In genomic region chr15:58053236-58054153, GRCh38 we compare ENCODE assay signal across 19 cellular contexts. TPM values are rescaled to one million over a fixed set of nuclear protein-coding genes. Genes with fewer than 3 reads are reported as not detected.
"Had no signal": no experiment of that assay in that cellular context is flagged by ENCODE, and none has a peak within 500 bp of the region (broad histone marks: within the 10 kb centered on the region; RNA-seq: fewer than 3 reads in every experiment).

No MANE protein-coding gene starts in this region.

- H3K9me3 ChIP-seq: gastroesophageal sphincter, heart left ventricle, tibial nerve, uterus had no signal

- H3K4me1 Mint-ChIP-seq: activated CD4-positive, alpha-beta memory T cell treated with anti-CD3 and anti-CD28 coated beads, Interleukin-2, amount 10 ng/mL, durations not matched to agents 7 days and 5 days; activated CD8-positive, alpha-beta memory T cell treated with anti-CD3 and anti-CD28 coated beads, Interleukin-2, amount 10 ng/mL, durations not matched to agents 7 days and 5 days had no signal

- H3K4me3 Mint-ChIP-seq: activated B cell treated with CpG ODN at 0.5 μM for 24 hours; activated CD4-positive, alpha-beta memory T cell treated with anti-CD3 and anti-CD28 coated beads, Interleukin-2, amount 10 ng/mL, durations not matched to agents 7 days and 5 days; activated CD8-positive, alpha-beta memory T cell treated with anti-CD3 and anti-CD28 coated beads, Interleukin-2, amount 10 ng/mL, durations not matched to agents 7 days and 5 days; activated naive CD8-positive, alpha-beta T cell; dendritic cell treated with granulocyte-macrophage colony-stimulating factor and Interleukin-4, amounts not matched to agents 40 ng/mL and 50 ng/mL, for 4 days; mesothelial cell of epicardium; natural killer cell treated with Interleukin-12 subunit alpha and Interleukin-12 subunit beta and Interleukin-15 and Interleukin-18, amount 100 ng/mL, for 72 hours; stimulated activated naive CD8-positive, alpha-beta T cell treated with anti-CD3 and anti-CD28 coated beads, Interleukin-15, Interleukin-2, amounts not matched to agents 100 ng/mL and 50 ng/mL, for 24 hours; T-helper 2 cell treated with Interferon-gamma antibody and Interleukin-4, amounts not matched to agents 5 μg/mL and 100 μg/mL, for 36 hours had no signal

- H3K9me3 Mint-ChIP-seq: activated B cell treated with CpG ODN at 0.5 μM for 24 hours; activated CD4-positive, alpha-beta memory T cell treated with anti-CD3 and anti-CD28 coated beads, Interleukin-2, amount 10 ng/mL, durations not matched to agents 7 days and 5 days; dendritic cell treated with granulocyte-macrophage colony-stimulating factor and Interleukin-4, amounts not matched to agents 40 ng/mL and 50 ng/mL, for 4 days; mesothelial cell of epicardium; natural killer cell treated with Interleukin-12 subunit alpha and Interleukin-12 subunit beta and Interleukin-15 and Interleukin-18, amount 100 ng/mL, for 72 hours; stimulated activated naive CD8-positive, alpha-beta T cell treated with anti-CD3 and anti-CD28 coated beads, Interleukin-15, Interleukin-2, amounts not matched to agents 100 ng/mL and 50 ng/mL, for 24 hours; T-helper 2 cell treated with Interferon-gamma antibody and Interleukin-4, amounts not matched to agents 5 μg/mL and 100 μg/mL, for 36 hours had no signal

- H3K4me1 ChIP-seq: gastroesophageal sphincter, tibial nerve, uterus had no signal

- H3K4me3 ChIP-seq: gastroesophageal sphincter, heart left ventricle, skin epidermis, tibial nerve, uterus had no signal

- H3K36me3 Mint-ChIP-seq: activated CD8-positive, alpha-beta memory T cell treated with anti-CD3 and anti-CD28 coated beads, Interleukin-2, amount 10 ng/mL, durations not matched to agents 7 days and 5 days; activated naive CD8-positive, alpha-beta T cell; mesothelial cell of epicardium; natural killer cell treated with Interleukin-12 subunit alpha and Interleukin-12 subunit beta and Interleukin-15 and Interleukin-18, amount 100 ng/mL, for 72 hours had no signal

- H3K27me3 ChIP-seq: gastroesophageal sphincter, uterus had no signal

- DNase-seq: activated B cell treated with CpG ODN at 0.5 μM for 24 hours; activated CD4-positive, alpha-beta memory T cell treated with anti-CD3 and anti-CD28 coated beads, Interleukin-2, amount 10 ng/mL, durations not matched to agents 7 days and 5 days; activated CD4-positive, alpha-beta T cell treated with anti-CD3 and anti-CD28 coated beads for 4 hours; activated CD8-positive, alpha-beta memory T cell treated with anti-CD3 and anti-CD28 coated beads, Interleukin-2, amount 10 ng/mL, durations not matched to agents 7 days and 5 days; effector CD8-positive, alpha-beta T cell; heart left ventricle; occipital lobe; posterior cingulate gyrus; uterus had no signal

- H3K27ac Mint-ChIP-seq: activated B cell treated with CpG ODN at 0.5 μM for 24 hours; activated CD4-positive, alpha-beta memory T cell treated with anti-CD3 and anti-CD28 coated beads, Interleukin-2, amount 10 ng/mL, durations not matched to agents 7 days and 5 days; activated CD8-positive, alpha-beta memory T cell treated with anti-CD3 and anti-CD28 coated beads, Interleukin-2, amount 10 ng/mL, durations not matched to agents 7 days and 5 days; activated naive CD8-positive, alpha-beta T cell; dendritic cell treated with granulocyte-macrophage colony-stimulating factor and Interleukin-4, amounts not matched to agents 40 ng/mL and 50 ng/mL, for 4 days; mesothelial cell of epicardium; natural killer cell treated with Interleukin-12 subunit alpha and Interleukin-12 subunit beta and Interleukin-15 and Interleukin-18, amount 100 ng/mL, for 72 hours; stimulated activated naive CD8-positive, alpha-beta T cell treated with anti-CD3 and anti-CD28 coated beads, Interleukin-15, Interleukin-2, amounts not matched to agents 100 ng/mL and 50 ng/mL, for 24 hours; T-helper 2 cell treated with Interferon-gamma antibody and Interleukin-4, amounts not matched to agents 5 μg/mL and 100 μg/mL, for 36 hours had no signal

- H3K27ac ChIP-seq: gastroesophageal sphincter, heart left ventricle, skin epidermis, tibial nerve, uterus had no signal

- H3K36me3 ChIP-seq: gastroesophageal sphincter, heart left ventricle, tibial nerve, uterus had no signal

RNA-seq across cellular contexts. Expression of gene ALDH1A2, which starts 12.0 kb away (rescaled TPM):
- total RNA-seq: activated B cell treated with CpG ODN at 0.5 μM for 24 hours; chondrocyte; natural killer cell treated with Interleukin-12 subunit alpha and Interleukin-12 subunit beta and Interleukin-15 and Interleukin-18, amount 100 ng/mL, for 72 hours had no signal
